In genomic region chr2:20012282-20013060, GRCh38 we compare ENCODE assay signal across 8 cellular contexts. TPM values are rescaled to one million over a fixed set of nuclear protein-coding genes. Genes with fewer than 3 reads are reported as not detected.
DNase-seq lines count a peak whose midpoint lies in the region; ATAC-seq and TF ChIP-seq lines count a peak whose summit lies in the region.

MATN3 (minus strand) TSS chr2:20012668; CDS start chr2:20012631, 37 bp downstream.

- H3K9me3 ChIP-seq in left lung (no peaks in the 10 kb centered on the region), subcutaneous abdominal adipose tissue (ENCODE audit: control insufficient read depth in 5 of 5, low read length in 5 of 5) (peaks cover 0 to 4% (median 3%) of the 10 kb centered on the region in 5 donors)

- no peaks in the 10 kb centered on the region for H3K36me3 Mint-ChIP-seq in chondrocyte (ENCODE audit: low read depth)

- H3K27me3 Mint-ChIP-seq in chondrocyte (ENCODE audit: low read depth) = no peaks in the 10 kb centered on the region

- peak within 1 kb of the TSS; percentile 89 for H3K27ac Mint-ChIP-seq in chondrocyte (ENCODE audit: unreplicated experiment)

- DNase-seq in ELF-1 (ENCODE audit: low read depth, low spot score) = peak; percentile 84
- peak; percentile 35 for DNase-seq in M059J (ENCODE audit: low read depth)
- no peak for DNase-seq in chondrocyte (ENCODE audit: low spot score)
- DNase-seq in left lung = peak; percentile 48 to 82
- no peak for DNase-seq in NK-92 (lab: John Stamatoyannopoulos, UW; ENCODE audit: unreplicated experiment)
- no peak for DNase-seq in kidney glomerular epithelial cell (lab: John Stamatoyannopoulos, UW)
- no peak for DNase-seq in GM19238 (ENCODE audit: insufficient read length, low spot score)

- no peaks in the 10 kb centered on the region for H3K36me3 ChIP-seq in left lung
- H3K36me3 ChIP-seq in subcutaneous abdominal adipose tissue (ENCODE audit: control insufficient read depth in 5 of 5, insufficient read depth in 5 of 5, low read length in 5 of 5) = no peaks in the 10 kb centered on the region

- ATAC-seq in left lung = peak; percentile 95

- peak within 1 kb of the TSS; percentile 74 for H3K4me3 Mint-ChIP-seq in chondrocyte (ENCODE audit: unreplicated experiment)

- peaks cover 5% of the 10 kb centered on the region for H3K9me3 Mint-ChIP-seq in chondrocyte (ENCODE audit: low read depth)

- intact Hi-C loops in left lung (cut with DNase I) = no loop called here

- peaks cover 0 to 52% of the 10 kb centered on the region in 2 donors for H3K27me3 ChIP-seq in left lung
- peaks cover 4 to 16% (median 5%) of the 10 kb centered on the region in 5 donors for H3K27me3 ChIP-seq in subcutaneous abdominal adipose tissue (ENCODE audit: control insufficient read depth in 5 of 5, insufficient read depth in 4 of 5, low read length in 5 of 5)

- H3K4me3 ChIP-seq in left lung = peak within 1 kb of the TSS; percentile 33 to 43
- H3K4me3 ChIP-seq in subcutaneous abdominal adipose tissue (ENCODE audit: low read depth in 1 of 5, low read length in 5 of 5) = peak within 1 kb of the TSS; percentile 48 to 72 (median 66)

- TF ChIP-seq CTCF in chondrocyte (IDR thresholded peaks at IDR 0.05) = no peak
- TF ChIP-seq CTCF in left lung (IDR thresholded peaks at IDR 0.05) = no peak

- H3K4me1 Mint-ChIP-seq in chondrocyte (ENCODE audit: low read depth) = peaks cover 21% of the 10 kb centered on the region

- peaks cover 8 to 15% of the 10 kb centered on the region in 2 donors for H3K4me1 ChIP-seq in left lung
- H3K4me1 ChIP-seq in subcutaneous abdominal adipose tissue (ENCODE audit: control insufficient read depth in 5 of 5, insufficient read depth in 5 of 5, low read length in 5 of 5) = peaks cover 0 to 16% (median 13%) of the 10 kb centered on the region in 5 donors

- H3K27ac ChIP-seq in left lung (peak within 1 kb of the TSS in 1 of 2 donors; percentile 33), subcutaneous abdominal adipose tissue (ENCODE audit: low read depth, low read length) (no peak within 1 kb of the TSS)

- peak within 1 kb of the TSS; percentile 26 to 81 (median 62) for H3K9ac ChIP-seq in subcutaneous abdominal adipose tissue (ENCODE audit: low read length in 5 of 5)

RNA-seq across cellular contexts. Expression of gene MATN3, which starts in this region (rescaled TPM):
- total RNA-seq in M059J (2014; rRNA removed; shearing (Covaris generic)) = 0.81 and 1.3 TPM in 2 replicates
- 17.0 to 17.7 TPM (median 17.0 TPM) in 3 replicates for total RNA-seq in chondrocyte
- 1 to 10 TPM; 3.7 to 9.1 TPM for total RNA-seq in left lung

Comparison
In these comparisons a context has a peak if more than half of its experiments do, and no peak if none do; other contexts are left out.
1. DNase-seq: peak in ELF-1 (single experiment), M059J (single experiment) and left lung (2 of 2); none in chondrocyte (single experiment), NK-92 (single experiment), kidney glomerular epithelial cell (single experiment) and GM19238 (single experiment).